ENCODE assay signal across 30 cellular contexts in the genomic region with DNA sequence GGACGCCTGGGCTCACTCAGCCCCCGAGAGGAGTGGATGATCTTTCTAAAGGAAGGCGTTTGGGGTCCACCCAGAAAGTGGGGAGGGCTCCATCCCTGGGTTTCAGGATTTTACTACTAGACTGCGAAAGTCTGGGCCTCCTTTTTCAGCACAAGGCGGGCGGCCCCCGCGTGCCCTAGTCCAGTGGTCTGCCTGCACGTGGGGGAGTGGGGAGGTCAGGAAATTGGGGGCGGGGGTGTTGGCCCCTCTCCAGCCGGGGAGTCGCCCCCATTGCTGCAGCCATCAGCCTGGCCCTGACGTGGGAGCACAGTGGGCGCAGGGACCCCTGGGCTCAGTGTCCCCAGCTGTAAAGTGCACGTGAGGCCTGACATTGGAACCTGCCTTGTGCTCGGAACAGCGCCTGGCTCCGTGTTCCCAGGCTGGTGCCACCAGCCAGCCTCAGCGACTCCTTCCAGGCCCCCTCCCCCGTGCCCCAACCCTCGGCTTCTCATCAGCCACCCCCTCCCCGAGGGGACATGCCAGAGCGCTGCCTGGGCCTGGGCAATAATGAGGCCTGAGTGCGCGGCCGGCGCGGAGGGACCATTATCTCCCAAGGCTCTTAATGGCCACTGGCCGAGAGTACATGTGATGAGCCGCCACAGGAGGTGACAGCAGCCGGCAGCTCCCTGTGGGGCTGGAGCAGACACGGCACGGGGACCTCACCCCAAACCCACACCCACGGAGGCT. TPM values are rescaled to one million over a fixed set of nuclear protein-coding genes. Genes with fewer than 3 reads are reported as not detected.
DNase-seq lines count a peak whose midpoint lies in the region; ATAC-seq, FAIRE-seq and TF ChIP-seq lines count a peak whose summit lies in the region.
"Had no signal": no experiment of that assay in that cellular context is flagged by ENCODE, and none has a peak within 500 bp of the region (broad histone marks: within the 10 kb centered on the region; RNA-seq: fewer than 3 reads in every experiment).

No MANE protein-coding gene starts in this region.

- H3K4me1 Mint-ChIP-seq in brain = peaks cover 8% of the 10 kb centered on the region

- FAIRE-seq in GM19239 (lab: Jason Lieb, UNC) = no peak

- DNase-seq in NCI-H1417 (lab: John Stamatoyannopoulos, UW) (peak in 2 of 3 experiments; percentile 67 to 86), NCI-H1417 treated with DMSO at 0.1 percent for 48 hours (lab: John Stamatoyannopoulos, UW) (no peak), right cardiac atrium (peak in 2 of 3 donors; percentile 83), GM19239 (ENCODE audit: insufficient read length, low spot score) (no peak), stomach (no peak)
- DNase-seq in activated CD4-positive, alpha-beta T cell treated with anti-CD3 and anti-CD28 coated beads, Interleukin-2, amount 50 U/mL, for 1 hour = no peak
- DNase-seq: activated CD4-positive, alpha-beta T cell treated with anti-CD3 and anti-CD28 coated beads for 4 hours; activated naive CD4-positive, alpha-beta T cell treated with anti-CD3 and anti-CD28 coated beads, Interleukin-2, amount 50 U/mL, for 16 hours; brain microvascular endothelial cell; Caco-2; esophagus squamous epithelium; NCI-H187; NCI-H510A treated with DMSO at 0.1 percent for 48 hours; SHP77; stimulated activated naive B cell treated with anti-CD40 and anti-IgM and Interleukin-4, amounts not matched to agents 10 μg/mL and 1 μg/mL and 100 μg/mL, for 72 hours; T-helper 9 cell; upper lobe of right lung had no signal

- H3K4me2 ChIP-seq in skeletal muscle satellite cell (ENCODE audit: low read length) = peak overlapping the region; percentile 53

- intact Hi-C loops in right cardiac atrium (cut with DNase I) (no loop called here), stomach (cut with DNase I; ENCODE audit: low total_unique reads) (no loop called here)

- ATAC-seq in right cardiac atrium = peak; percentile 2 to 36
- ATAC-seq: stimulated activated naive B cell treated with anti-CD40 and anti-IgM and Interleukin-4, amounts not matched to agents 10 μg/mL and 1 μg/mL and 100 μg/mL, for 72 hours; upper lobe of right lung had no signal

- H3K36me3 ChIP-seq in skeletal muscle satellite cell (ENCODE audit: insufficient read depth, low read length) (no peaks in the 10 kb centered on the region), stomach (no peaks in the 10 kb centered on the region)
- H3K36me3 ChIP-seq: brain microvascular endothelial cell, esophagus squamous epithelium, gastroesophageal sphincter, upper lobe of right lung had no signal

- 32% methylated on average over 34 of the region's 34 CpGs for WGBS in right cardiac atrium
- WGBS in stomach, 5 donors = 47 to 59% (median 52%) methylated on average over 16 to 34 of the region's 34 CpGs

- peak overlapping the region in 3 of 5 experiments; percentile 60 to 89 (median 70) for H3K27ac Mint-ChIP-seq in brain
- H3K27ac Mint-ChIP-seq: activated T-helper 2 cell treated with anti-CD3 and anti-CD28 coated beads, Interferon-gamma antibody, Interleukin-2, Interleukin-4, amounts not matched to agents 10 μg/mL and 5 μg/mL and 100 μg/mL, durations not matched to agents 14 hours and 24 hours and 36 hours; stimulated activated naive B cell treated with anti-CD40 and anti-IgM and Interleukin-4, amounts not matched to agents 10 μg/mL and 1 μg/mL and 100 μg/mL, for 72 hours had no signal

- H3K36me3 Mint-ChIP-seq in brain = no peaks in the 10 kb centered on the region

- no peaks in the 10 kb centered on the region for H3K9me3 Mint-ChIP-seq in brain
- H3K9me3 Mint-ChIP-seq: activated T-helper 2 cell treated with anti-CD3 and anti-CD28 coated beads, Interferon-gamma antibody, Interleukin-2, Interleukin-4, amounts not matched to agents 10 μg/mL and 5 μg/mL and 100 μg/mL, durations not matched to agents 14 hours and 24 hours and 36 hours had no signal

- H3K27me3 ChIP-seq in right cardiac atrium (ENCODE audit: control insufficient read depth, insufficient read depth) (no peaks in the 10 kb centered on the region), skeletal muscle satellite cell (ENCODE audit: control insufficient read depth, insufficient read depth, low read length) (no peaks in the 10 kb centered on the region), stomach (peaks cover 4 to 100% (median 65%) of the 10 kb centered on the region in 3 donors)

- H3K4me1 ChIP-seq in right cardiac atrium (ENCODE audit: control insufficient read depth, insufficient read depth, low read length) (no peaks in the 10 kb centered on the region), skeletal muscle satellite cell (ENCODE audit: control insufficient read depth, insufficient read depth, low read length) (peaks cover 16% of the 10 kb centered on the region), stomach (peaks cover 5 to 18% (median 9%) of the 10 kb centered on the region in 4 donors)

- H3K27ac ChIP-seq in right cardiac atrium (ENCODE audit: low read length) (peak overlapping the region; percentile 74), stomach (no peak overlapping the region)
- H3K27ac ChIP-seq: 22Rv1, brain microvascular endothelial cell, C4-2B, dorsolateral prefrontal cortex, esophagus squamous epithelium, gastroesophageal sphincter, upper lobe of right lung, VCaP had no signal

- no peak overlapping the region for H3K4me3 Mint-ChIP-seq in brain
- H3K4me3 Mint-ChIP-seq: stimulated activated naive B cell treated with anti-CD40 and anti-IgM and Interleukin-4, amounts not matched to agents 10 μg/mL and 1 μg/mL and 100 μg/mL, for 72 hours had no signal

- TF ChIP-seq EP300 in stomach (IDR thresholded peaks at IDR 0.05) = no peak

- no peak for TF ChIP-seq POLR2A in stomach (IDR thresholded peaks at IDR 0.05)

- H3K4me3 ChIP-seq in right cardiac atrium (ENCODE audit: low read length) = no peak overlapping the region
- H3K4me3 ChIP-seq in skeletal muscle satellite cell (ENCODE audit: low read length) = no peak overlapping the region
- H3K4me3 ChIP-seq in stomach = no peak overlapping the region
- H3K4me3 ChIP-seq: dorsolateral prefrontal cortex, esophagus squamous epithelium, gastroesophageal sphincter, upper lobe of right lung had no signal

- no peaks in the 10 kb centered on the region for H3K27me3 Mint-ChIP-seq in brain

- peak overlapping the region; percentile 35 for H3K9ac ChIP-seq in skeletal muscle satellite cell (ENCODE audit: low read depth, low read length)

- H3K9me3 ChIP-seq in right cardiac atrium (ENCODE audit: control insufficient read depth, low read length) (no peaks in the 10 kb centered on the region), skeletal muscle satellite cell (replicated peaks; ENCODE audit: low read length) (no peaks in the 10 kb centered on the region), stomach (no peaks in the 10 kb centered on the region)
- H3K9me3 ChIP-seq: Caco-2, esophagus squamous epithelium, gastroesophageal sphincter, upper lobe of right lung had no signal

- no peak for TF ChIP-seq CTCF in brain (conservative IDR thresholded peaks at IDR 0.05)
- TF ChIP-seq CTCF in stomach (IDR thresholded peaks at IDR 0.05) = no peak

RNA-seq across cellular contexts. Expression of a gene that starts 2.4 kb away (rescaled TPM):
- polyA plus RNA-seq in brain (ENCODE audit: insufficient read depth, low read depth, low replicate concordance) (not detected), right cardiac atrium (0.05 TPM), stomach (not detected)
- total RNA-seq in right cardiac atrium (under 1 TPM in 2 of 4 donors, not detected in 2; 0.15 to 0.23 TPM), stomach (not detected)
- not detected in 2 replicates for total RNA-seq in skeletal muscle satellite cell (2012; rRNA removed)
- total RNA-seq: activated T-helper 2 cell treated with anti-CD3 and anti-CD28 coated beads, Interferon-gamma antibody, Interleukin-2, Interleukin-4, amounts not matched to agents 10 μg/mL and 5 μg/mL and 100 μg/mL, durations not matched to agents 14 hours and 24 hours and 36 hours; Caco-2; cerebellum; esophagus squamous epithelium; gastroesophageal sphincter; liver; myocyte; posterior vena cava; upper lobe of right lung had no signal
- polyA plus RNA-seq: liver had no signal

RNA-seq across cellular contexts. Expression of a gene that starts 25.9 kb away (rescaled TPM):
- polyA plus RNA-seq in brain (ENCODE audit: insufficient read depth, low read depth, low replicate concordance) = not detected
- total RNA-seq in right cardiac atrium = 10 to 100 TPM in 3 of 4 donors, 1 to 10 TPM in 1; 7.7 to 35.3 (median 22.6) TPM
- polyA plus RNA-seq in right cardiac atrium = 13.4 TPM
- total RNA-seq in skeletal muscle satellite cell (2012; rRNA removed) = 0.25 TPM in 1 of 2 replicates, not detected in the other
- not detected for total RNA-seq in stomach
- polyA plus RNA-seq in stomach = under 1 TPM in 1 of 3 donors, not detected in 2; 0.13 TPM
- total RNA-seq: activated T-helper 2 cell treated with anti-CD3 and anti-CD28 coated beads, Interferon-gamma antibody, Interleukin-2, Interleukin-4, amounts not matched to agents 10 μg/mL and 5 μg/mL and 100 μg/mL, durations not matched to agents 14 hours and 24 hours and 36 hours; cerebellum; esophagus squamous epithelium; G401; gastroesophageal sphincter; liver; posterior vena cava; upper lobe of right lung had no signal
- polyA plus RNA-seq: liver had no signal

RNA-seq across cellular contexts. Expression of a gene that starts 54.5 kb away (rescaled TPM):
- polyA plus RNA-seq in brain (ENCODE audit: insufficient read depth, low read depth, low replicate concordance) (7.0 TPM), right cardiac atrium (7.5 TPM), stomach (10 to 100 TPM in 1 of 3 donors, 1 to 10 TPM in 2; 1.5 to 14.5 (median 4.2) TPM)
- total RNA-seq in right cardiac atrium (1 to 10 TPM; 4.2 to 7.8 (median 6.0) TPM), stomach (10 to 100 TPM; 15.8 to 49.6 (median 33.3) TPM)
- under 0.01 and 2.0 TPM in 2 replicates for total RNA-seq in skeletal muscle satellite cell (2012; rRNA removed)

Comparison
In these comparisons a context has a peak if more than half of its experiments do, and no peak if none do; other contexts are left out.
1. DNase-seq: peak in NCI-H1417 (2 of 3) and right cardiac atrium (2 of 3); none in NCI-H1417 treated with DMSO at 0.1 percent for 48 hours (single experiment), activated CD4-positive, alpha-beta T cell treated with anti-CD3 and anti-CD28 coated beads, Interleukin-2, amount 50 U/mL, for 1 hour (single experiment), GM19239 (single experiment) and stomach (single experiment).
2. RNA of a gene that starts 25.9 kb away (polyA plus RNA-seq): 13.4 TPM in right cardiac atrium (single experiment); 0.13 TPM in stomach and not detected in brain (single experiment); every median in the first group is over 10 times any median in the second.